15 cellular contexts compared by ENCODE assay signal in the genomic region with DNA sequence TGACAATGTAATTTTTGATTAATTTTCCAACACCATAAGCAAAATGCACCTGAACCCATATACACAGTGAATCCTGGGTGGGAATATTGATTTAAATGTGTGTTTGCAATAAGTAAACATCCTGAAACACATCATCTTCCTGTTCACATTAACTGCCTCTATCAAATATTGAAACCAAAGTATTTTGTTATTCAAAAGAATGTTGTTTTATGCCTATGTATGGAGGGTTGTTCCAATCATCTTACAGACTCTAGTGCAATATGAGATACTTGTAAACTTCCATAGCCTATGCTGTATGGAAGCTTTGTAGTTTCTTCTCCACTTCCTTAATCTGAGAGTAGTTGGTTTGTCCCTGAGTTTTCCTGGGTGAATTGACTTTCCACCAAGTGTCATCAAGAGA.
"Had no signal": no experiment of that assay in that cellular context is flagged by ENCODE, and none has a peak within 500 bp of the region (broad histone marks: within the 10 kb centered on the region; RNA-seq: fewer than 3 reads in every experiment).

No MANE protein-coding gene starts in this region.

- H3K4me3 ChIP-seq: prostate gland, stomach, testis, upper lobe of right lung had no signal

- H3K27me3 ChIP-seq: brain microvascular endothelial cell, stomach, testis, upper lobe of right lung had no signal

- H3K9me3 ChIP-seq: prostate gland, testis, upper lobe of right lung had no signal

- H3K4me1 ChIP-seq: prostate gland, stomach, testis, upper lobe of right lung had no signal

- H3K36me3 ChIP-seq: brain microvascular endothelial cell, prostate gland, stomach, upper lobe of right lung had no signal

- DNase-seq: activated CD4-positive, alpha-beta T cell treated with anti-CD3 and anti-CD28 coated beads, Interleukin-2, amount 50 U/mL, for 1 hour; activated CD4-positive, CD25-positive, alpha-beta regulatory T cell; activated naive CD4-positive, alpha-beta T cell; anterior cingulate cortex; brain microvascular endothelial cell; hippocampal formation; kidney; left ventricle myocardium superior; mesenchymal stem cell; occipital lobe; right cardiac atrium; stomach; testis; upper lobe of right lung had no signal

- ATAC-seq: left ventricle myocardium superior, right cardiac atrium, upper lobe of right lung had no signal

- FAIRE-seq: kidney had no signal

- H3K27ac ChIP-seq: brain microvascular endothelial cell, prostate gland, stomach, testis, upper lobe of right lung had no signal
